Comparison of ENCODE assay signal across 1 cellular context in genomic region chr6:89140347-89141159, GRCh38.
TF ChIP-seq lines count a peak whose summit lies in the region.

No MANE protein-coding gene starts in this region.

TF ChIP-seq in HepG2, 621 proteins besides CTCF, POLR2A, EP300 and RAD21 (continued from another document):
- TF ChIP-seq HMG20B (CRISPR knock-in tag; conservative IDR thresholded peaks at IDR 0.05) (peak; percentile 66; the same call in 1 of the 2 replicates), SNAPC4 (CRISPR knock-in tag; IDR thresholded peaks at IDR 0.05) (no peak), ATF3 (CRISPR knock-in tag; IDR thresholded peaks at IDR 0.05) (no peak), HNRNPUL1 (IDR thresholded peaks at IDR 0.05; ENCODE audit: low read depth, low read length) (0 out of 2 replicates have a peak, but pooled peaks have one; percentile 70), YEATS4 (CRISPR knock-in tag; IDR thresholded peaks at IDR 0.05; ENCODE audit: borderline replicate concordance) (no peak; the same call in 1 of the 2 replicates), SNAPC5 (CRISPR knock-in tag; IDR thresholded peaks at IDR 0.05; ENCODE audit: borderline replicate concordance) (no peak), BATF2 (CRISPR knock-in tag; IDR thresholded peaks at IDR 0.05) (no peak), ZNF776 (CRISPR knock-in tag; IDR thresholded peaks at IDR 0.05) (no peak), ZNF639 (CRISPR knock-in tag; conservative IDR thresholded peaks at IDR 0.05) (no peak), ZNF230 (CRISPR knock-in tag; IDR thresholded peaks at IDR 0.05) (no peak; the same call in 1 of the 2 replicates), RFXANK (CRISPR knock-in tag; IDR thresholded peaks at IDR 0.05) (no peak), HNF1B (CRISPR knock-in tag; IDR thresholded peaks at IDR 0.05) (peak; percentile 97), ZNF431 (CRISPR knock-in tag; IDR thresholded peaks at IDR 0.05; ENCODE audit: borderline replicate concordance, low read depth) (no peak), ZMYM4 (CRISPR knock-in tag; IDR thresholded peaks at IDR 0.05) (peak; percentile 60), ZNF775 (CRISPR knock-in tag; IDR thresholded peaks at IDR 0.05; ENCODE audit: borderline replicate concordance) (no peak), ATF2 (CRISPR knock-in tag; IDR thresholded peaks at IDR 0.05) (0 out of 2 replicates have a peak, but pooled peaks have one; percentile 46), SALL1 (CRISPR knock-in tag; IDR thresholded peaks at IDR 0.05) (peak; percentile 69; the same call in 1 of the 2 replicates), ZNF644 (CRISPR knock-in tag; IDR thresholded peaks at IDR 0.05; ENCODE audit: low read depth) (0 out of 2 replicates have a peak, but pooled peaks have one; percentile 13), RORA (CRISPR knock-in tag; IDR thresholded peaks at IDR 0.05) (0 out of 2 replicates have a peak, but pooled peaks have one; percentile 40), IKZF5 (CRISPR knock-in tag; IDR thresholded peaks at IDR 0.05) (0 out of 2 replicates have a peak, but pooled peaks have one; percentile 29), FOXP4 (CRISPR knock-in tag; IDR thresholded peaks at IDR 0.05) (peak; percentile 64), GATAD1 (CRISPR knock-in tag; IDR thresholded peaks at IDR 0.05) (peak; percentile 10; the same call in 1 of the 2 replicates), RXRB (CRISPR knock-in tag; IDR thresholded peaks at IDR 0.05; ENCODE audit: borderline replicate concordance) (peak; percentile 68; the same call in 1 of the 2 replicates), MIER2 (CRISPR knock-in tag; IDR thresholded peaks at IDR 0.05) (no peak), ZMYM3 (CRISPR knock-in tag; IDR thresholded peaks at IDR 0.05) (peak; percentile 41; the same call in 1 of the 2 replicates), ZNF20 (CRISPR knock-in tag; IDR thresholded peaks at IDR 0.05) (no peak), SP4 (CRISPR knock-in tag; IDR thresholded peaks at IDR 0.05) (0 out of 2 replicates have a peak, but pooled peaks have one; percentile 20), ZNF121 (CRISPR knock-in tag; IDR thresholded peaks at IDR 0.05) (peak; percentile 87)
